1 cellular context compared by ENCODE assay signal in genomic region chr7:135976312-135977019, GRCh38.
TF ChIP-seq lines count a peak whose summit lies in the region.

No MANE protein-coding gene starts in this region.

TF ChIP-seq in K562, 482 proteins besides CTCF, POLR2A, EP300 and RAD21 (continued from another document and continues in another):
- TF ChIP-seq, protein P1, sequence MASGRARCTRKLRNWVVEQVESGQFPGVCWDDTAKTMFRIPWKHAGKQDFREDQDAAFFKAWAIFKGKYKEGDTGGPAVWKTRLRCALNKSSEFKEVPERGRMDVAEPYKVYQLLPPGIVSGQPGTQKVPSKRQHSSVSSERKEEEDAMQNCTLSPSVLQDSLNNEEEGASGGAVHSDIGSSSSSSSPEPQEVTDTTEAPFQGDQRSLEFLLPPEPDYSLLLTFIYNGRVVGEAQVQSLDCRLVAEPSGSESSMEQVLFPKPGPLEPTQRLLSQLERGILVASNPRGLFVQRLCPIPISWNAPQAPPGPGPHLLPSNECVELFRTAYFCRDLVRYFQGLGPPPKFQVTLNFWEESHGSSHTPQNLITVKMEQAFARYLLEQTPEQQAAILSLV (tag; IDR thresholded peaks at IDR 0.05) = no peak
- TF ChIP-seq FOXM1 (IDR thresholded peaks at IDR 0.05; ENCODE audit: low read depth) (no peak), FOXM1 (CRISPR knock-in tag; IDR thresholded peaks at IDR 0.05; ENCODE audit: low read depth) (peak; percentile 68; the same call in 1 of the 2 replicates), SIN3A (IDR thresholded peaks at IDR 0.05; ENCODE audit: borderline replicate concordance in 2 of 2, control insufficient read depth in 1 of 2, low read depth in 2 of 2, low read length in 2 of 2) (peak; percentile 44 to 59; a peak in 1 of 4 replicates), ESRRA (IDR thresholded peaks at IDR 0.05; ENCODE audit: borderline replicate concordance, low read depth) (no peak), LARP7 (IDR thresholded peaks at IDR 0.05) (no peak), SMARCE1 (IDR thresholded peaks at IDR 0.05) (no peak; the same call in 1 of the 2 replicates), STAT5A (IDR thresholded peaks at IDR 0.05; ENCODE audit: borderline replicate concordance, low read length) (no peak), TRIM28 (IDR thresholded peaks at IDR 0.05) (no peak), NCOA1 (IDR thresholded peaks at IDR 0.05; ENCODE audit: low read depth) (no peak), MYNN (IDR thresholded peaks at IDR 0.05) (no peak), MYNN (CRISPR knock-in tag; IDR thresholded peaks at IDR 0.05) (no peak), ZNF24 (IDR thresholded peaks at IDR 0.05) (no peak), TAF15 (IDR thresholded peaks at IDR 0.05; ENCODE audit: low read depth, low read length) (no peak), ZNF766 (CRISPR knock-in tag; conservative IDR thresholded peaks at IDR 0.05) (peak; percentile 63; the same call in 1 of the 2 replicates), RBFOX2 (IDR thresholded peaks at IDR 0.05; ENCODE audit: low read depth, low read length) (no peak), ETV1 (tag; conservative IDR thresholded peaks at IDR 0.05; ENCODE audit: low read depth) (peak; percentile 39; the same call in 1 of the 2 replicates), NR1H2 (CRISPR knock-in tag; IDR thresholded peaks at IDR 0.05) (peak; percentile 73; the same call in 1 of the 2 replicates), ZNF253 (CRISPR knock-in tag; conservative IDR thresholded peaks at IDR 0.05) (0 out of 2 replicates have a peak, but pooled peaks have one; percentile 27), ZNF354B (CRISPR knock-in tag; IDR thresholded peaks at IDR 0.05) (no peak), NBN (IDR thresholded peaks at IDR 0.05; ENCODE audit: low read depth) (0 out of 2 replicates have a peak, but pooled peaks have one; percentile 6), EWSR1 (IDR thresholded peaks at IDR 0.05; ENCODE audit: borderline replicate concordance, low read depth, partially characterized antibody) (no peak), NFIX (CRISPR knock-in tag; IDR thresholded peaks at IDR 0.05; ENCODE audit: low read depth) (no peak), ELK3 (CRISPR knock-in tag; IDR thresholded peaks at IDR 0.05) (no peak), SP1 (CRISPR knock-in tag; IDR thresholded peaks at IDR 0.05) (0 out of 2 replicates have a peak, but pooled peaks have one; percentile 22), ZNF511 (CRISPR knock-in tag; IDR thresholded peaks at IDR 0.05) (no peak; the same call in 1 of the 2 replicates), HMG20A (CRISPR knock-in tag; conservative IDR thresholded peaks at IDR 0.05) (no peak), ATF3 (IDR thresholded peaks at IDR 0.05) (no peak), ATF3 (CRISPR knock-in tag; conservative IDR thresholded peaks at IDR 0.05) (no peak), NR2C2 (CRISPR knock-in tag; IDR thresholded peaks at IDR 0.05) (no peak), NR2C2 (tag; IDR thresholded peaks at IDR 0.05) (no peak), CHD1 (IDR thresholded peaks at IDR 0.05; ENCODE audit: low read length) (peak; percentile 37), HMBOX1 (IDR thresholded peaks at IDR 0.05) (0 out of 2 replicates have a peak, but pooled peaks have one; percentile 30), RBM15 (IDR thresholded peaks at IDR 0.05; ENCODE audit: insufficient read depth, low read length) (no peak), SIX5 (IDR thresholded peaks at IDR 0.05; ENCODE audit: borderline replicate concordance in 1 of 2, insufficient read depth in 1 of 2, low read depth in 1 of 2, low read length in 2 of 2) (no peak), SREBF1 (IDR thresholded peaks at IDR 0.05; ENCODE audit: borderline replicate concordance, low read depth, low read length) (no peak), PHB (CRISPR knock-in tag; IDR thresholded peaks at IDR 0.05) (no peak), E2F3 (CRISPR knock-in tag; IDR thresholded peaks at IDR 0.05) (no peak), PRDM10 (IDR thresholded peaks at IDR 0.05; ENCODE audit: partially characterized antibody) (peak; percentile 56), SETDB1 (IDR thresholded peaks at IDR 0.05; ENCODE audit: low read length) (no peak), ZNF695 (CRISPR knock-in tag; IDR thresholded peaks at IDR 0.05) (no peak), CXXC5 (CRISPR knock-in tag; IDR thresholded peaks at IDR 0.05) (no peak)
- TF ChIP-seq, protein P2, sequence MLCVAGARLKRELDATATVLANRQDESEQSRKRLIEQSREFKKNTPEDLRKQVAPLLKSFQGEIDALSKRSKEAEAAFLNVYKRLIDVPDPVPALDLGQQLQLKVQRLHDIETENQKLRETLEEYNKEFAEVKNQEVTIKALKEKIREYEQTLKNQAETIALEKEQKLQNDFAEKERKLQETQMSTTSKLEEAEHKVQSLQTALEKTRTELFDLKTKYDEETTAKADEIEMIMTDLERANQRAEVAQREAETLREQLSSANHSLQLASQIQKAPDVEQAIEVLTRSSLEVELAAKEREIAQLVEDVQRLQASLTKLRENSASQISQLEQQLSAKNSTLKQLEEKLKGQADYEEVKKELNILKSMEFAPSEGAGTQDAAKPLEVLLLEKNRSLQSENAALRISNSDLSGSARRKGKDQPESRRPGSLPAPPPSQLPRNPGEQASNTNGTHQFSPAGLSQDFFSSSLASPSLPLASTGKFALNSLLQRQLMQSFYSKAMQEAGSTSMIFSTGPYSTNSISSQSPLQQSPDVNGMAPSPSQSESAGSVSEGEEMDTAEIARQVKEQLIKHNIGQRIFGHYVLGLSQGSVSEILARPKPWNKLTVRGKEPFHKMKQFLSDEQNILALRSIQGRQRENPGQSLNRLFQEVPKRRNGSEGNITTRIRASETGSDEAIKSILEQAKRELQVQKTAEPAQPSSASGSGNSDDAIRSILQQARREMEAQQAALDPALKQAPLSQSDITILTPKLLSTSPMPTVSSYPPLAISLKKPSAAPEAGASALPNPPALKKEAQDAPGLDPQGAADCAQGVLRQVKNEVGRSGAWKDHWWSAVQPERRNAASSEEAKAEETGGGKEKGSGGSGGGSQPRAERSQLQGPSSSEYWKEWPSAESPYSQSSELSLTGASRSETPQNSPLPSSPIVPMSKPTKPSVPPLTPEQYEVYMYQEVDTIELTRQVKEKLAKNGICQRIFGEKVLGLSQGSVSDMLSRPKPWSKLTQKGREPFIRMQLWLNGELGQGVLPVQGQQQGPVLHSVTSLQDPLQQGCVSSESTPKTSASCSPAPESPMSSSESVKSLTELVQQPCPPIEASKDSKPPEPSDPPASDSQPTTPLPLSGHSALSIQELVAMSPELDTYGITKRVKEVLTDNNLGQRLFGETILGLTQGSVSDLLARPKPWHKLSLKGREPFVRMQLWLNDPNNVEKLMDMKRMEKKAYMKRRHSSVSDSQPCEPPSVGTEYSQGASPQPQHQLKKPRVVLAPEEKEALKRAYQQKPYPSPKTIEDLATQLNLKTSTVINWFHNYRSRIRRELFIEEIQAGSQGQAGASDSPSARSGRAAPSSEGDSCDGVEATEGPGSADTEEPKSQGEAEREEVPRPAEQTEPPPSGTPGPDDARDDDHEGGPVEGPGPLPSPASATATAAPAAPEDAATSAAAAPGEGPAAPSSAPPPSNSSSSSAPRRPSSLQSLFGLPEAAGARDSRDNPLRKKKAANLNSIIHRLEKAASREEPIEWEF (CRISPR knock-in tag; IDR thresholded peaks at IDR 0.05) = no peak
- TF ChIP-seq, protein P3, sequence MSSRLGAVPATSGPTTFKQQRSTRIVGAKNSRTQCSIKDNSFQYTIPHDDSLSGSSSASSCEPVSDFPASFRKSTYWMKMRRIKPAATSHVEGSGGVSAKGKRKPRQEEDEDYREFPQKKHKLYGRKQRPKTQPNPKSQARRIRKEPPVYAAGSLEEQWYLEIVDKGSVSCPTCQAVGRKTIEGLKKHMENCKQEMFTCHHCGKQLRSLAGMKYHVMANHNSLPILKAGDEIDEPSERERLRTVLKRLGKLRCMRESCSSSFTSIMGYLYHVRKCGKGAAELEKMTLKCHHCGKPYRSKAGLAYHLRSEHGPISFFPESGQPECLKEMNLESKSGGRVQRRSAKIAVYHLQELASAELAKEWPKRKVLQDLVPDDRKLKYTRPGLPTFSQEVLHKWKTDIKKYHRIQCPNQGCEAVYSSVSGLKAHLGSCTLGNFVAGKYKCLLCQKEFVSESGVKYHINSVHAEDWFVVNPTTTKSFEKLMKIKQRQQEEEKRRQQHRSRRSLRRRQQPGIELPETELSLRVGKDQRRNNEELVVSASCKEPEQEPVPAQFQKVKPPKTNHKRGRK (tag; IDR thresholded peaks at IDR 0.05) = no peak
- TF ChIP-seq, protein P4, sequence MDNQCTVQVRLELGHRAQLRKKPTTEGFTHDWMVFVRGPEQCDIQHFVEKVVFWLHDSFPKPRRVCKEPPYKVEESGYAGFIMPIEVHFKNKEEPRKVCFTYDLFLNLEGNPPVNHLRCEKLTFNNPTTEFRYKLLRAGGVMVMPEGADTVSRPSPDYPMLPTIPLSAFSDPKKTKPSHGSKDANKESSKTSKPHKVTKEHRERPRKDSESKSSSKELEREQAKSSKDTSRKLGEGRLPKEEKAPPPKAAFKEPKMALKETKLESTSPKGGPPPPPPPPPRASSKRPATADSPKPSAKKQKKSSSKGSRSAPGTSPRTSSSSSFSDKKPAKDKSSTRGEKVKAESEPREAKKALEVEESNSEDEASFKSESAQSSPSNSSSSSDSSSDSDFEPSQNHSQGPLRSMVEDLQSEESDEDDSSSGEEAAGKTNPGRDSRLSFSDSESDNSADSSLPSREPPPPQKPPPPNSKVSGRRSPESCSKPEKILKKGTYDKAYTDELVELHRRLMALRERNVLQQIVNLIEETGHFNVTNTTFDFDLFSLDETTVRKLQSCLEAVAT (IDR thresholded peaks at IDR 0.05) = peak in 1 of 2 experiments; percentile 52; a peak in 1 of 4 replicates
- TF ChIP-seq, protein P5, sequence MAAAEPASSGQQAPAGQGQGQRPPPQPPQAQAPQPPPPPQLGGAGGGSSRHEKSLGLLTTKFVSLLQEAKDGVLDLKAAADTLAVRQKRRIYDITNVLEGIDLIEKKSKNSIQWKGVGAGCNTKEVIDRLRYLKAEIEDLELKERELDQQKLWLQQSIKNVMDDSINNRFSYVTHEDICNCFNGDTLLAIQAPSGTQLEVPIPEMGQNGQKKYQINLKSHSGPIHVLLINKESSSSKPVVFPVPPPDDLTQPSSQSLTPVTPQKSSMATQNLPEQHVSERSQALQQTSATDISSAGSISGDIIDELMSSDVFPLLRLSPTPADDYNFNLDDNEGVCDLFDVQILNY (CRISPR knock-in tag; IDR thresholded peaks at IDR 0.05) = 0 out of 2 replicates have a peak, but pooled peaks have one; percentile 49
- TF ChIP-seq, protein P6, sequence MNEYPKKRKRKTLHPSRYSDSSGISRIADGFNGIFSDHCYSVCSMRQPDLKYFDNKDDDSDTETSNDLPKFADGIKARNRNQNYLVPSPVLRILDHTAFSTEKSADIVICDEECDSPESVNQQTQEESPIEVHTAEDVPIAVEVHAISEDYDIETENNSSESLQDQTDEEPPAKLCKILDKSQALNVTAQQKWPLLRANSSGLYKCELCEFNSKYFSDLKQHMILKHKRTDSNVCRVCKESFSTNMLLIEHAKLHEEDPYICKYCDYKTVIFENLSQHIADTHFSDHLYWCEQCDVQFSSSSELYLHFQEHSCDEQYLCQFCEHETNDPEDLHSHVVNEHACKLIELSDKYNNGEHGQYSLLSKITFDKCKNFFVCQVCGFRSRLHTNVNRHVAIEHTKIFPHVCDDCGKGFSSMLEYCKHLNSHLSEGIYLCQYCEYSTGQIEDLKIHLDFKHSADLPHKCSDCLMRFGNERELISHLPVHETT (CRISPR knock-in tag; conservative IDR thresholded peaks at IDR 0.05 in 1 of 2, IDR thresholded peaks at IDR 0.05 in 1 of 2) = no peak
